Comparison of ENCODE assay signal across 14 cellular contexts in the genomic region with DNA sequence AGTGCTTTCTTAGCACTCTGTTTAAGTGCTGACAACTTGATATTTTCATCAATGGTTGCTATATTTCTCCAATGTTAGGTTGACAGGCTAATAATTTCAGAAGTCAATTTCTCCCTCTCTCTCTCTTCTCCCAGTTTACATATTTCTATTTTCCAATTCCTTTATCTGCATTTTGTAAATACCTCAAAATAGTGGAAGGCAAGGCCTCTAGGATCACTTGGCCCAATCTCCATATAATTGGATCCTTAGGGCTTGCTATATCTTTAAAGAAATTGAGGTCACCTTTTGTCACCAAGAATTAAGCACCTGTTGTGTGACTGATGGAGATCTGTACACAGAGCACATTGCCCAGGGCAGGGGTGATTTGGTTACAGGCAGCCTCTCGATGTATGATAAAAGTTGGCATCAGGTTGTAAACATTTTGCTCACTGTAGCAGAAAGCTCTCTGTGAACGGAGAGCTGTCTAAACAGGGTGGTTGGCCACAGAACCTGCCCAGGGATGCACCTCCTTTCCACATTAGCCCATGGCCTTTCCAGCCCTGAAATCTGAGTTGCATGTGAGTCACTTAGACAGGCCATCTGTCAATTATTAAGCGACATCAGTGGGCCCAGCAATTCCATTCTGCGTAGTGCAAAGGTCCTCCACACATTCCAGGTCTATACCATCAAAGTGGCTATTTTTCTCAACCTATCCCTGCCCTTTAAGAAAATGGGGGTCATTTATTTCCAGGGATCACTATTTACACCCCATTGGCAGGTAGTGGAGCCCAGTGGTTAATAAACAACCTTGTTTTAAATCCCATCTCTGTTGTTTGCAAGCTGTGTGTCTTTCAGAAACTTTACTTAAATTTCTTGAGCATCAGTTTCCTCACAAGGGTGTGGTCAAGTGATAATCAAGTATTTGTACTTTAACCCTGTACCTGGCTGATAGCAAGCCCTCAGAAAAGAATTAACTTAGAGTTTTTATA. TPM values are rescaled to one million over a fixed set of nuclear protein-coding genes. Genes with fewer than 3 reads are reported as not detected.
A peak's percentile ranks its signal among the peaks of the same experiment; 100 is the strongest.
DNase-seq lines count a peak whose midpoint lies in the region; ATAC-seq and TF ChIP-seq lines count a peak whose summit lies in the region.
"Had no signal": no experiment of that assay in that cellular context is flagged by ENCODE, and none has a peak within 500 bp of the region (broad histone marks: within the 10 kb centered on the region; RNA-seq: fewer than 3 reads in every experiment).

No MANE protein-coding gene starts in this region.

- H3K4me1 ChIP-seq in mesenchymal stem cell (ENCODE audit: control insufficient read depth, insufficient read depth, low read depth, low read length) (peaks cover 2% of the 10 kb centered on the region), esophagus squamous epithelium (no peaks in the 10 kb centered on the region)
- H3K4me1 ChIP-seq: BLaER1, right atrium auricular region had no signal

- no peak for TF ChIP-seq POLR2A in esophagus squamous epithelium (IDR thresholded peaks at IDR 0.05)

- intact Hi-C loops in Calu3 (cut with micrococcal nuclease; ENCODE audit: unreplicated experiment): loop anchor here (2.0 to 10.0 kb wide), 2 partner anchors 26 to 186 kb away; no protein-coding TSS in a partner anchor
- intact Hi-C loops in esophagus squamous epithelium (cut with DNase I): no loop called here

- peaks cover 58% of the 10 kb centered on the region for H3K4me1 Mint-ChIP-seq in Calu3 (ENCODE audit: low read depth, unreplicated experiment)

- peak overlapping the region in 1 of 2 experiments; percentile 62 for H3K14ac ChIP-seq in mesenchymal stem cell (ENCODE audit: low read length in 2 of 2)

- no peak overlapping the region for H2BK15ac ChIP-seq in mesenchymal stem cell (ENCODE audit: low read depth, poor library complexity, severe bottlenecking)

- no peak overlapping the region for H3K23ac ChIP-seq in mesenchymal stem cell (ENCODE audit: low read length in 2 of 2)

- BruUV-seq in Calu3 (replicated peaks; lab: Mats Ljungman, UMichigan): no TSS peak

- CTCF ChIA-PET in Calu3 (lab: Charles Lee): interaction anchor here (0.5 to 1.6 kb wide), 5 partner anchors 19 to 421 kb away, joined by 3 read pairs; no protein-coding TSS in a partner anchor

- no peak overlapping the region for H2BK120ac ChIP-seq in mesenchymal stem cell (ENCODE audit: low read depth, low read length)

- H4K91ac ChIP-seq in mesenchymal stem cell (ENCODE audit: low read length): no peak overlapping the region

- H3K9me3 Mint-ChIP-seq in Calu3 (ENCODE audit: low read depth, unreplicated experiment): no peaks in the 10 kb centered on the region
- H3K9me3 Mint-ChIP-seq: H9; stimulated activated naive CD8-positive, alpha-beta T cell treated with anti-CD3 and anti-CD28 coated beads, Interleukin-15, Interleukin-2, amounts not matched to agents 100 ng/mL and 50 ng/mL, for 24 hours had no signal

- no peak overlapping the region for H3K18ac ChIP-seq in mesenchymal stem cell (ENCODE audit: low read depth in 1 of 2, low read length in 2 of 2)

- 0 out of 2 replicates have a peak overlapping the region, but pooled peaks have one; percentile 10 for H3K27ac ChIP-seq in VCaP
- peak overlapping the region; percentile 28 for H3K27ac ChIP-seq in mesenchymal stem cell (ENCODE audit: low read length, poor library complexity, severe bottlenecking)
- no peak overlapping the region for H3K27ac ChIP-seq in esophagus squamous epithelium
- H3K27ac ChIP-seq: BLaER1, right atrium auricular region had no signal

- no peaks in the 10 kb centered on the region for H3K27me3 Mint-ChIP-seq in Calu3 (ENCODE audit: unreplicated experiment)
- H3K27me3 Mint-ChIP-seq: stimulated activated naive CD8-positive, alpha-beta T cell treated with anti-CD3 and anti-CD28 coated beads, Interleukin-15, Interleukin-2, amounts not matched to agents 100 ng/mL and 50 ng/mL, for 24 hours had no signal

- peak overlapping the region; percentile 90 for H3K27ac Mint-ChIP-seq in Calu3 (ENCODE audit: unreplicated experiment)
- H3K27ac Mint-ChIP-seq: H9; stimulated activated naive CD8-positive, alpha-beta T cell treated with anti-CD3 and anti-CD28 coated beads, Interleukin-15, Interleukin-2, amounts not matched to agents 100 ng/mL and 50 ng/mL, for 24 hours had no signal

- 80% methylated on average over 4 of the region's 4 CpGs for WGBS in mesenchymal stem cell
- WGBS in esophagus squamous epithelium, 2 donors: 51 to 55% methylated on average over 3 to 4 of the region's 4 CpGs

- no peak overlapping the region for H2BK5ac ChIP-seq in mesenchymal stem cell (ENCODE audit: low read depth, low read length, poor library complexity, severe bottlenecking)

- no peak overlapping the region for H4K8ac ChIP-seq in mesenchymal stem cell (ENCODE audit: low read length)

- H3K27me3 ChIP-seq in mesenchymal stem cell (ENCODE audit: control insufficient read depth in 1 of 2, insufficient read depth in 1 of 2, low read length in 2 of 2) (no peaks in the 10 kb centered on the region), esophagus squamous epithelium (no peaks in the 10 kb centered on the region)
- H3K27me3 ChIP-seq: BLaER1, right atrium auricular region had no signal

- no peak overlapping the region for H2AK5ac ChIP-seq in mesenchymal stem cell (ENCODE audit: low read length, severe bottlenecking)

- H3K79me1 ChIP-seq in mesenchymal stem cell (replicated peaks; ENCODE audit: low read length, poor library complexity, severe bottlenecking): no peaks in the 10 kb centered on the region

- no peak overlapping the region for H3K4me2 ChIP-seq in mesenchymal stem cell (ENCODE audit: low read length, poor library complexity, severe bottlenecking)
- H3K4me2 ChIP-seq: BLaER1 had no signal

- H3K4me3 ChIP-seq in mesenchymal stem cell (ENCODE audit: insufficient read depth in 1 of 2, low read depth in 1 of 2, low read length in 2 of 2): no peak overlapping the region
- no peak overlapping the region for H3K4me3 ChIP-seq in esophagus squamous epithelium
- H3K4me3 ChIP-seq: BLaER1, right atrium auricular region had no signal

- no peak overlapping the region for H2BK12ac ChIP-seq in mesenchymal stem cell (ENCODE audit: low read length in 2 of 2)

- no peak overlapping the region for H3K4ac ChIP-seq in mesenchymal stem cell (ENCODE audit: low read depth in 1 of 2, low read length in 2 of 2)

- H3K9me3 ChIP-seq in mesenchymal stem cell (ENCODE audit: control insufficient read depth, low read length) (no peaks in the 10 kb centered on the region), esophagus squamous epithelium (no peaks in the 10 kb centered on the region)
- H3K9me3 ChIP-seq: BLaER1, right atrium auricular region had no signal

- H3K36me3 ChIP-seq in mesenchymal stem cell (ENCODE audit: control insufficient read depth in 1 of 2, insufficient read depth in 2 of 2, low read depth in 1 of 2, low read length in 2 of 2): no peaks in the 10 kb centered on the region
- no peaks in the 10 kb centered on the region for H3K36me3 ChIP-seq in esophagus squamous epithelium
- H3K36me3 ChIP-seq: BLaER1, right atrium auricular region had no signal

- ATAC-seq in HG02678 (IDR thresholded peaks at IDR 0.05; ENCODE audit: unreplicated experiment): no peak
- ATAC-seq in HG03039 (IDR thresholded peaks at IDR 0.05; ENCODE audit: unreplicated experiment): no peak

- H3K36me3 Mint-ChIP-seq in Calu3 (ENCODE audit: insufficient read depth, unreplicated experiment): peaks cover 15% of the 10 kb centered on the region

- DNase-seq in Calu3: peak; percentile 80
- DNase-seq in NCI-H1694 treated with DMSO at 0.1 percent for 48 hours (lab: John Stamatoyannopoulos, UW): peak; percentile 69
- no peak for DNase-seq in mesenchymal stem cell
- DNase-seq in esophagus squamous epithelium (lab: John Stamatoyannopoulos, UW): no peak
- no peak for DNase-seq in KG1 (lab: John Stamatoyannopoulos, UW)
- DNase-seq: activated CD4-positive, CD25-positive, alpha-beta regulatory T cell; activated CD8-positive, alpha-beta memory T cell treated with anti-CD3 and anti-CD28 coated beads, Interleukin-2, amount 50 U/mL, for 4 hours; H9 had no signal

- peak overlapping the region; percentile 5 for H3K4me3 Mint-ChIP-seq in Calu3 (ENCODE audit: low read depth, unreplicated experiment)
- H3K4me3 Mint-ChIP-seq: H9; stimulated activated naive CD8-positive, alpha-beta T cell treated with anti-CD3 and anti-CD28 coated beads, Interleukin-15, Interleukin-2, amounts not matched to agents 100 ng/mL and 50 ng/mL, for 24 hours had no signal

- H2AFZ ChIP-seq in mesenchymal stem cell (ENCODE audit: low read depth, low read length): no peak overlapping the region

- no peak overlapping the region for H3K9ac ChIP-seq in mesenchymal stem cell (ENCODE audit: low read length)
- H3K9ac ChIP-seq: BLaER1 had no signal

- TF ChIP-seq CTCF in Calu3 (IDR thresholded peaks at IDR 0.05; ENCODE audit: unreplicated experiment) (no peak), VCaP (conservative IDR thresholded peaks at IDR 0.05) (no peak), esophagus squamous epithelium (IDR thresholded peaks at IDR 0.05) (no peak)

RNA-seq across cellular contexts. Expression of a gene that starts 29.1 kb away (rescaled TPM):
- total RNA-seq in Calu3 (2022): 192 and 196 TPM in 2 replicates
- 98.6 TPM for polyA plus RNA-seq in mesenchymal stem cell (2013, experiment 1 of 2)
- polyA plus RNA-seq in mesenchymal stem cell (2013, experiment 2 of 2): 94.7 TPM
- 10 to 100 TPM; 52.5 to 66.8 (median 57.6) TPM for total RNA-seq in esophagus squamous epithelium

Comparison
In these comparisons a context has a peak if more than half of its experiments do, and no peak if none do; other contexts are left out.
1. DNase-seq: peak in Calu3 (single experiment) and NCI-H1694 treated with DMSO at 0.1 percent for 48 hours (single experiment); none in mesenchymal stem cell (single experiment), esophagus squamous epithelium (single experiment) and KG1 (single experiment).
2. H3K27ac ChIP-seq: peak in VCaP (single experiment) and mesenchymal stem cell (single experiment); none in esophagus squamous epithelium (0 of 4).